Comparison of ENCODE assay signal across 34 cellular contexts in the genomic region with DNA sequence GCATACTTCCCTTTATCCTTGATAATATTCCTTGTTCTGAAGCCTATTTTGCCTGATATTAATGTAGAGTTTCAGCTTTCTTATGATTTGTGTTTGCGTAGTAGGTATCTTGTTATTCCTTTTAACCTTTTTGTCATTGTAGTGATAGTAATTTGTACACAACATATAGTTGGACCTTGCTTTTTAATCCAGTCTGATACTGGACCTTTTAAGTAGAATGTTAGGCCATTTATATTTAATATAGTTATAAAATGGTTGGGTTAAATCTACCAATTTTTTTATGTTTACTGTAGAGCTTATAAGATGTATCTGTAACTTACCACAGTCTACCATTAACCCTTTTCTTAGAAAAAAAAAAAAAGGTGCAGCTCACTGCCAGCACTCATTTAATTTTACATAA.
"Had no signal": no experiment of that assay in that cellular context is flagged by ENCODE, and none has a peak within 500 bp of the region (broad histone marks: within the 10 kb centered on the region; RNA-seq: fewer than 3 reads in every experiment).

No MANE protein-coding gene starts in this region.

- H3K27ac ChIP-seq: adrenal gland, ascending aorta, body of pancreas, brain microvascular endothelial cell, breast epithelium, cardiac muscle cell had no signal

- H3K9me3 ChIP-seq: adrenal gland, ascending aorta, body of pancreas, breast epithelium had no signal

- H3K4me1 ChIP-seq: adrenal gland, ascending aorta, body of pancreas, breast epithelium had no signal

- H3K27me3 ChIP-seq: adrenal gland, ascending aorta, body of pancreas, brain microvascular endothelial cell, breast epithelium, cardiac muscle cell had no signal

- FAIRE-seq: astrocyte, bronchial epithelial cell had no signal

- DNase-seq: activated effector memory CD4-positive, alpha-beta T cell treated with anti-CD3 and anti-CD28 coated beads, Interleukin-2, amount 50 U/mL, for 16 hours; activated effector memory CD4-positive, alpha-beta T cell treated with Interleukin-2 at 50 U/mL for 16 hours; activated gamma-delta T cell; activated gamma-delta T cell treated with Interleukin-2 at 50 U/mL for 16 hours; activated naive CD4-positive, alpha-beta T cell; activated naive CD4-positive, alpha-beta T cell treated with anti-CD3 and anti-CD28 coated beads for 36 hours; activated naive CD4-positive, alpha-beta T cell treated with anti-CD3 and anti-CD28 coated beads, Interleukin-2, amount 10 ng/mL, durations not matched to agents 7 days and 5 days; activated naive CD4-positive, alpha-beta T cell treated with anti-CD3 and anti-CD28 coated beads, Interleukin-2, amount 50 U/mL, for 16 hours; activated naive CD4-positive, alpha-beta T cell treated with Interleukin-2 at 50 U/mL for 16 hours; activated naive CD8-positive, alpha-beta T cell treated with anti-CD3 and anti-CD28 coated beads for 36 hours; activated naive CD8-positive, alpha-beta T cell treated with anti-CD3 and anti-CD28 coated beads, Interleukin-2, amount 10 ng/mL, durations not matched to agents 7 days and 5 days; activated naive CD8-positive, alpha-beta T cell treated with anti-CD3 and anti-CD28 coated beads, Interleukin-2, amount 50 U/mL, for 24 hours; activated T-cell treated with anti-CD3 and anti-CD28 coated beads, Interleukin-2, amount 50 U/mL, for 1 hour; activated T-cell treated with anti-CD3 and anti-CD28 coated beads, Interleukin-2, amount 50 U/mL, for 24 hours; activated T-cell treated with anti-CD3 and anti-CD28 coated beads, Interleukin-2, amount 50 U/mL, for 4 hours; activated T-cell treated with anti-CD3 and anti-CD28 coated beads, Interleukin-2, amount 50 U/mL, for 48 hours; activated T-cell treated with anti-CD3 and anti-CD28 coated beads, Interleukin-2, amount 50 U/mL, for 72 hours; adrenal gland; amniotic stem cell; amygdala; anterior cingulate cortex; aorta; body of pancreas; brain microvascular endothelial cell; caudate nucleus; central memory CD4-positive, alpha-beta T cell; cerebellar nuclear complex had no signal

- ATAC-seq: activated naive CD4-positive, alpha-beta T cell treated with anti-CD3 and anti-CD28 coated beads, Interleukin-2, amount 50 U/mL, for 72 hours; activated naive CD8-positive, alpha-beta T cell treated with anti-CD3 and anti-CD28 coated beads, Interleukin-2, amount 50 U/mL, for 24 hours; activated T-cell treated with anti-CD3 and anti-CD28 coated beads, Interleukin-2, amount 50 U/mL, for 4 hours; activated T-cell treated with anti-CD3 and anti-CD28 coated beads, Interleukin-2, amount 50 U/mL, for 72 hours; activated T-helper 17 cell treated with anti-CD3 and anti-CD28 coated beads, Interleukin-2, amount 50 U/mL, for 72 hours; body of pancreas had no signal

- H3K4me3 ChIP-seq: adrenal gland, ascending aorta, body of pancreas, breast epithelium, cardiac muscle cell had no signal

- H3K36me3 ChIP-seq: adrenal gland, ascending aorta, brain microvascular endothelial cell, breast epithelium had no signal
